Comparison of ENCODE assay signal across 13 cellular contexts in genomic region chr17:32502710-32503109, GRCh38. TPM values are rescaled to one million over a fixed set of nuclear protein-coding genes. Genes with fewer than 3 reads are reported as not detected.
DNase-seq lines count a peak whose midpoint lies in the region; ATAC-seq and TF ChIP-seq lines count a peak whose summit lies in the region.
"Had no signal": no experiment of that assay in that cellular context is flagged by ENCODE, and none has a peak within 500 bp of the region (broad histone marks: within the 10 kb centered on the region; RNA-seq: fewer than 3 reads in every experiment).

No MANE protein-coding gene starts in this region.

- H3K4me1 ChIP-seq in BLaER1 (peaks cover 21% of the 10 kb centered on the region), HCT116 (ENCODE audit: control insufficient read depth in 1 of 2, insufficient read depth in 2 of 2, low read length in 2 of 2) (peaks cover 27 to 36% of the 10 kb centered on the region in 2 experiments), A673 (ENCODE audit: insufficient read depth, low read length, poor library complexity, severe bottlenecking) (no peaks in the 10 kb centered on the region)
- H3K4me1 ChIP-seq: prostate gland had no signal

- H3K27me3 ChIP-seq in BLaER1 (no peaks in the 10 kb centered on the region), HCT116 (ENCODE audit: insufficient read depth, low read length) (no peaks in the 10 kb centered on the region), A673 (replicated peaks; ENCODE audit: insufficient read depth, low read depth, low read length, poor library complexity) (no peaks in the 10 kb centered on the region)
- H3K27me3 ChIP-seq: dorsolateral prefrontal cortex had no signal

- H3K9me3 Mint-ChIP-seq in activated T-helper 2 cell treated with anti-CD3 and anti-CD28 coated beads, Interferon-gamma antibody, Interleukin-2, Interleukin-4, amounts not matched to agents 10 μg/mL and 5 μg/mL and 100 μg/mL, durations not matched to agents 14 hours and 24 hours and 36 hours = no peaks in the 10 kb centered on the region
- no peaks in the 10 kb centered on the region for H3K9me3 Mint-ChIP-seq in naive B cell

- CTCF ChIA-PET in HCT116 (lab: Charles Lee) = no interaction called here
- CTCF ChIA-PET in A673 (lab: Charles Lee) = no interaction called here

- H3K4me2 ChIP-seq in BLaER1 = peak overlapping the region; percentile 59; the same call in 1 of the 2 replicates
- H3K4me2 ChIP-seq in HCT116 (ENCODE audit: low read length) = peak overlapping the region; percentile 72

- H3K36me3 Mint-ChIP-seq in activated T-helper 2 cell treated with anti-CD3 and anti-CD28 coated beads, Interferon-gamma antibody, Interleukin-2, Interleukin-4, amounts not matched to agents 10 μg/mL and 5 μg/mL and 100 μg/mL, durations not matched to agents 14 hours and 24 hours and 36 hours (ENCODE audit: low read depth) = peaks cover 8% of the 10 kb centered on the region
- no peaks in the 10 kb centered on the region for H3K36me3 Mint-ChIP-seq in naive B cell

- no peak overlapping the region for H3K4me3 ChIP-seq in BLaER1
- H3K4me3 ChIP-seq in HCT116 (replicated peaks in 1 of 2; ENCODE audit: low read depth in 1 of 2, low read length in 2 of 2) = no peak overlapping the region
- no peak overlapping the region for H3K4me3 ChIP-seq in A673 (ENCODE audit: low read depth, low read length, poor library complexity, severe bottlenecking)
- H3K4me3 ChIP-seq: dorsolateral prefrontal cortex, PC-9, prostate gland had no signal

- intact Hi-C loops in HCT116 (cut with micrococcal nuclease) = no loop called here
- intact Hi-C loops in activated T-helper 2 cell treated with anti-CD3 and anti-CD28 coated beads, Interferon-gamma antibody, Interleukin-2, Interleukin-4, amounts not matched to agents 10 μg/mL and 5 μg/mL and 100 μg/mL, durations not matched to agents 14 hours and 24 hours and 36 hours (cut with micrococcal nuclease) = loop anchor here (1.0 kb wide), 2 partner anchors 15 to 16 kb away; partner anchors contain the start of gene CDK5R1
- intact Hi-C loops in A673 (cut with micrococcal nuclease; ENCODE audit: unreplicated experiment) = no loop called here

- TF ChIP-seq RAD21 in HCT116 (IDR thresholded peaks at IDR 0.05; ENCODE audit: low read depth) = no peak

- H3K9me2 ChIP-seq in HCT116 (ENCODE audit: insufficient read depth) = no peaks in the 10 kb centered on the region

- no peaks in the 10 kb centered on the region for H3K79me2 ChIP-seq in HCT116 (ENCODE audit: insufficient read depth, low read length)

- no peak for ATAC-seq in HCT116
- no peak for ATAC-seq in naive B cell (ENCODE audit: low read depth in 2 of 2)

- BruUV-seq in HCT116 (replicated peaks; lab: Mats Ljungman, UMichigan) (no TSS peak), A673 (replicated peaks; lab: Mats Ljungman, UMichigan) (no TSS peak)

- RAD21 ChIA-PET in HCT116 (lab: Charles Lee; ENCODE audit: low non-redundant PET in 1 of 2, low total read pairs in 2 of 2, uncharacterized antibody in 2 of 2, unreplicated experiment in 2 of 2) = no interaction called here

- H4K20me1 ChIP-seq in BLaER1 = no peaks in the 10 kb centered on the region
- H4K20me1 ChIP-seq in HCT116 (ENCODE audit: insufficient read depth) = no peaks in the 10 kb centered on the region

- H3K9ac ChIP-seq in BLaER1 = no peak overlapping the region
- H3K9ac ChIP-seq in HCT116 (ENCODE audit: low read length) = 0 out of 2 replicates have a peak overlapping the region, but pooled peaks have one; percentile 20

- H3K27ac Mint-ChIP-seq in activated T-helper 2 cell treated with anti-CD3 and anti-CD28 coated beads, Interferon-gamma antibody, Interleukin-2, Interleukin-4, amounts not matched to agents 10 μg/mL and 5 μg/mL and 100 μg/mL, durations not matched to agents 14 hours and 24 hours and 36 hours = peak overlapping the region; percentile 95
- H3K27ac Mint-ChIP-seq in naive B cell = peak overlapping the region in 5 of 6 donors; percentile 97 to 99 (median 98)

- H2AFZ ChIP-seq in HCT116 (ENCODE audit: low read depth, low read length, poor library complexity, severe bottlenecking) = no peak overlapping the region
- H2AFZ ChIP-seq: PC-9 had no signal

- no peaks in the 10 kb centered on the region for H3K9me3 ChIP-seq in BLaER1
- H3K9me3 ChIP-seq in HCT116 (ENCODE audit: control insufficient read depth in 1 of 2, insufficient read depth in 1 of 2, low read depth in 1 of 2, low read length in 2 of 2) = no peaks in the 10 kb centered on the region
- H3K9me3 ChIP-seq in A673 (ENCODE audit: low read depth, low read length, poor library complexity, severe bottlenecking) = no peaks in the 10 kb centered on the region
- H3K9me3 ChIP-seq: prostate gland had no signal

- TF ChIP-seq POLR2A in HCT116 (IDR thresholded peaks at IDR 0.05; ENCODE audit: borderline replicate concordance, extremely low read depth, insufficient read depth, insufficient read length) = no peak

- DNase-seq in HCT116 (ENCODE audit: low read depth, low spot score) = no peak
- DNase-seq in activated T-helper 2 cell treated with anti-CD3 and anti-CD28 coated beads, Interferon-gamma antibody, Interleukin-2, Interleukin-4, amounts not matched to agents 10 μg/mL and 5 μg/mL and 100 μg/mL, durations not matched to agents 14 hours and 24 hours and 36 hours (ENCODE audit: low spot score) = no peak
- no peak for DNase-seq in naive B cell
- no peak for DNase-seq in middle frontal gyrus (ENCODE audit: extremely low spot score, low spot score)
- DNase-seq in A673 (ENCODE audit: low spot score) = no peak
- DNase-seq in activated CD8-positive, alpha-beta memory T cell treated with anti-CD3 and anti-CD28 coated beads, Interleukin-2, amount 50 U/mL, for 48 hours = no peak
- no peak for DNase-seq in NCI-H748 treated with DMSO at 0.1 percent for 48 hours (lab: John Stamatoyannopoulos, UW)
- DNase-seq: dorsolateral prefrontal cortex, midbrain, NCI-H2227 treated with DMSO at 0.1 percent for 48 hours had no signal

- H3K27me3 Mint-ChIP-seq in activated T-helper 2 cell treated with anti-CD3 and anti-CD28 coated beads, Interferon-gamma antibody, Interleukin-2, Interleukin-4, amounts not matched to agents 10 μg/mL and 5 μg/mL and 100 μg/mL, durations not matched to agents 14 hours and 24 hours and 36 hours (ENCODE audit: low read depth) = no peaks in the 10 kb centered on the region
- H3K27me3 Mint-ChIP-seq in naive B cell = no peaks in the 10 kb centered on the region

- peaks cover 50% of the 10 kb centered on the region for H3K4me1 Mint-ChIP-seq in activated T-helper 2 cell treated with anti-CD3 and anti-CD28 coated beads, Interferon-gamma antibody, Interleukin-2, Interleukin-4, amounts not matched to agents 10 μg/mL and 5 μg/mL and 100 μg/mL, durations not matched to agents 14 hours and 24 hours and 36 hours (ENCODE audit: low read depth)
- peaks cover 40 to 60% (median 48%) of the 10 kb centered on the region in 3 donors for H3K4me1 Mint-ChIP-seq in naive B cell

- H3K36me3 ChIP-seq in BLaER1 (no peaks in the 10 kb centered on the region), HCT116 (ENCODE audit: control insufficient read depth in 1 of 2, insufficient read depth in 2 of 2, low read length in 2 of 2) (no peaks in the 10 kb centered on the region), A673 (ENCODE audit: insufficient read depth, low read length, poor library complexity, severe bottlenecking) (no peaks in the 10 kb centered on the region)
- H3K36me3 ChIP-seq: prostate gland had no signal

- H3K4me3 Mint-ChIP-seq in activated T-helper 2 cell treated with anti-CD3 and anti-CD28 coated beads, Interferon-gamma antibody, Interleukin-2, Interleukin-4, amounts not matched to agents 10 μg/mL and 5 μg/mL and 100 μg/mL, durations not matched to agents 14 hours and 24 hours and 36 hours (ENCODE audit: low read depth) = no peak overlapping the region
- H3K4me3 Mint-ChIP-seq in naive B cell = peak overlapping the region in 6 of 8 donors; percentile 22 to 83 (median 66)

- POLR2A ChIA-PET in HCT116 (lab: Charles Lee) (no interaction called here), A673 (lab: Charles Lee; ENCODE audit: low non-redundant PET) (no interaction called here)

- H3K27ac ChIP-seq in BLaER1 (no peak overlapping the region; the same call in 1 of the 2 replicates), HCT116 (ENCODE audit: low read depth, low read length) (no peak overlapping the region), A673 (ENCODE audit: low read depth, low read length, poor library complexity, severe bottlenecking) (no peak overlapping the region)
- H3K27ac ChIP-seq: PC-9, prostate gland had no signal

- TF ChIP-seq CTCF in HCT116 (IDR thresholded peaks at IDR 0.05 in 2 of 3, conservative IDR thresholded peaks at IDR 0.05 in 1 of 3; ENCODE audit: borderline replicate concordance in 1 of 3, insufficient read depth in 1 of 3, low read depth in 2 of 3, low read length in 2 of 3) (no peak), A673 (conservative IDR thresholded peaks at IDR 0.05; ENCODE audit: low read depth, low read length) (no peak)

TF ChIP-seq in HCT116, 20 proteins besides CTCF, POLR2A, EP300 and RAD21:
- TF ChIP-seq EZH2phosphoT487 (IDR thresholded peaks at IDR 0.05; ENCODE audit: borderline replicate concordance) (no peak), SIN3A (IDR thresholded peaks at IDR 0.05; ENCODE audit: low read depth) (no peak), FOSL1 (IDR thresholded peaks at IDR 0.05; ENCODE audit: low read depth) (no peak), SRF (IDR thresholded peaks at IDR 0.05; ENCODE audit: low read depth) (no peak), EGR1 (IDR thresholded peaks at IDR 0.05; ENCODE audit: low read depth) (no peak), ZFX (IDR thresholded peaks at IDR 0.05) (no peak)

RNA-seq across cellular contexts. Expression of gene CDK5R1, which starts 15.9 kb away (rescaled TPM):
- total RNA-seq in HCT116 (2021; ENCODE audit: unreplicated experiment) (5.4 TPM), A673 (2021) (3.9 and 5.1 TPM in 2 replicates)
- 2.6 and 2.8 TPM in 2 replicates for polyA plus RNA-seq in HCT116 (2012)
- total RNA-seq in activated T-helper 2 cell treated with anti-CD3 and anti-CD28 coated beads, Interferon-gamma antibody, Interleukin-2, Interleukin-4, amounts not matched to agents 10 μg/mL and 5 μg/mL and 100 μg/mL, durations not matched to agents 14 hours and 24 hours and 36 hours = 10.8 and 12.0 TPM in 2 replicates
- 10 to 100 TPM in 1 of 6 donors, 1 to 10 TPM in 5; 2.7 to 11.5 (median 4.2) TPM for polyA plus RNA-seq in naive B cell (ENCODE audit: low read depth in 6 of 6)

RNA-seq across cellular contexts. Expression of gene PSMD11, which starts 58.4 kb away (rescaled TPM):
- 143 TPM for total RNA-seq in HCT116 (2021; ENCODE audit: unreplicated experiment)
- polyA plus RNA-seq in HCT116 (2012) = 72.3 and 77.2 TPM in 2 replicates
- 200 and 207 TPM in 2 replicates for total RNA-seq in activated T-helper 2 cell treated with anti-CD3 and anti-CD28 coated beads, Interferon-gamma antibody, Interleukin-2, Interleukin-4, amounts not matched to agents 10 μg/mL and 5 μg/mL and 100 μg/mL, durations not matched to agents 14 hours and 24 hours and 36 hours
- polyA plus RNA-seq in naive B cell (ENCODE audit: low read depth in 6 of 6) = 100 to 1,000 TPM; 107 to 128 (median 111) TPM
- 195 and 213 TPM in 2 replicates for total RNA-seq in A673 (2021)
